In the genomic region with DNA sequence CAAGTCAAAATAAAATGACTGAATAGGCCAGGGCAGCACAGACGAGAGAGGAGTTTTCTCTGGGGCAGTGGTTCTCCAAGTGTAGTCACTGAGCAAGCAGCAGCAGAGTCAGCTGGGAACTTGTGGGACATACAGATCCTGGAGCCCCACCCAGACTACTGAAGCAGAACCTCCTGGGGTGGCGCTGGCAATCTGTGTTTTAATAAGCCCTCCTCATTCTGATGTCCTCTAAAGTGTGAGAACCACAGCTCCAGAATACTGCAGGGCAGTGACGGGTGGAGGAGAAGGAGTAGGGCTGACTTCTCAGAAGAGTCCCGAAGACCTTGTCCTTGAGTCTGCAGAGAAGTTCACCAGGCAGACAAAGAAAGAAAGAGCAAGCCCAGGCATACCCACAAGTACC, we compare ENCODE assay signal across 14 cellular contexts.
"Had no signal": no experiment of that assay in that cellular context is flagged by ENCODE, and none has a peak within 500 bp of the region (broad histone marks: within the 10 kb centered on the region; RNA-seq: fewer than 3 reads in every experiment).

No MANE protein-coding gene starts in this region.

- H3K9me3 ChIP-seq: left lung, pancreas, tibial artery had no signal

- H3K36me3 Mint-ChIP-seq: neural progenitor cell, T-cell had no signal

- H3K27me3 ChIP-seq: left lung, neural progenitor cell, pancreas had no signal

- ATAC-seq: activated CD4-positive, alpha-beta T cell treated with anti-CD3 and anti-CD28 coated beads for 36 hours; left lung; stimulated activated naive CD8-positive, alpha-beta T cell treated with anti-CD3 and anti-CD28 coated beads, Interleukin-15, amount 100 ng/mL, for 72 hours; T-cell had no signal

- H3K9ac ChIP-seq: neural progenitor cell had no signal

- H2AFZ ChIP-seq: neural progenitor cell had no signal

- H3K4me2 ChIP-seq: neural progenitor cell had no signal

- H3K27ac ChIP-seq: left lung, neural progenitor cell, pancreas, tibial artery, WERI-Rb-1 had no signal

- H3K36me3 ChIP-seq: left lung, neural progenitor cell, pancreas, tibial artery, WERI-Rb-1 had no signal

- H3K4me1 Mint-ChIP-seq: activated CD4-positive, alpha-beta T cell treated with anti-CD3 and anti-CD28 coated beads for 36 hours; T-cell had no signal

- H3K4me1 ChIP-seq: left lung, pancreas, tibial artery had no signal

- H3K27me3 Mint-ChIP-seq: activated CD4-positive, alpha-beta T cell treated with anti-CD3 and anti-CD28 coated beads for 36 hours; memory B cell had no signal

- DNase-seq: activated CD4-positive, alpha-beta T cell treated with anti-CD3 and anti-CD28 coated beads for 36 hours; activated naive CD4-positive, alpha-beta T cell treated with anti-CD3 and anti-CD28 coated beads for 36 hours; effector CD4-positive, alpha-beta T cell; head of caudate nucleus; left lung; stimulated activated CD4-positive, alpha-beta T cell treated with anti-CD3 and anti-CD28 coated beads, Interleukin-4, amount 100 ng/mL, for 4 hours; stimulated activated naive CD8-positive, alpha-beta T cell treated with anti-CD3 and anti-CD28 coated beads, Interleukin-15, amount 100 ng/mL, for 72 hours; T-cell; T1000; tibial artery; WERI-Rb-1 had no signal

- H3K27ac Mint-ChIP-seq: activated CD4-positive, alpha-beta T cell treated with anti-CD3 and anti-CD28 coated beads for 36 hours; activated naive CD4-positive, alpha-beta T cell treated with anti-CD3 and anti-CD28 coated beads for 36 hours; memory B cell; neural progenitor cell; stimulated activated naive CD8-positive, alpha-beta T cell treated with anti-CD3 and anti-CD28 coated beads, Interleukin-15, amount 100 ng/mL, for 72 hours; T-cell had no signal

- H3K4me3 ChIP-seq: left lung, neural progenitor cell, pancreas, tibial artery had no signal

- H3K4me3 Mint-ChIP-seq: activated CD4-positive, alpha-beta T cell treated with anti-CD3 and anti-CD28 coated beads for 36 hours; activated naive CD4-positive, alpha-beta T cell treated with anti-CD3 and anti-CD28 coated beads for 36 hours; memory B cell; neural progenitor cell; stimulated activated naive CD8-positive, alpha-beta T cell treated with anti-CD3 and anti-CD28 coated beads, Interleukin-15, amount 100 ng/mL, for 72 hours; T-cell had no signal

- H3K9me3 Mint-ChIP-seq: activated naive CD4-positive, alpha-beta T cell treated with anti-CD3 and anti-CD28 coated beads for 36 hours; stimulated activated naive CD8-positive, alpha-beta T cell treated with anti-CD3 and anti-CD28 coated beads, Interleukin-15, amount 100 ng/mL, for 72 hours; T-cell had no signal
